In the genomic region with DNA sequence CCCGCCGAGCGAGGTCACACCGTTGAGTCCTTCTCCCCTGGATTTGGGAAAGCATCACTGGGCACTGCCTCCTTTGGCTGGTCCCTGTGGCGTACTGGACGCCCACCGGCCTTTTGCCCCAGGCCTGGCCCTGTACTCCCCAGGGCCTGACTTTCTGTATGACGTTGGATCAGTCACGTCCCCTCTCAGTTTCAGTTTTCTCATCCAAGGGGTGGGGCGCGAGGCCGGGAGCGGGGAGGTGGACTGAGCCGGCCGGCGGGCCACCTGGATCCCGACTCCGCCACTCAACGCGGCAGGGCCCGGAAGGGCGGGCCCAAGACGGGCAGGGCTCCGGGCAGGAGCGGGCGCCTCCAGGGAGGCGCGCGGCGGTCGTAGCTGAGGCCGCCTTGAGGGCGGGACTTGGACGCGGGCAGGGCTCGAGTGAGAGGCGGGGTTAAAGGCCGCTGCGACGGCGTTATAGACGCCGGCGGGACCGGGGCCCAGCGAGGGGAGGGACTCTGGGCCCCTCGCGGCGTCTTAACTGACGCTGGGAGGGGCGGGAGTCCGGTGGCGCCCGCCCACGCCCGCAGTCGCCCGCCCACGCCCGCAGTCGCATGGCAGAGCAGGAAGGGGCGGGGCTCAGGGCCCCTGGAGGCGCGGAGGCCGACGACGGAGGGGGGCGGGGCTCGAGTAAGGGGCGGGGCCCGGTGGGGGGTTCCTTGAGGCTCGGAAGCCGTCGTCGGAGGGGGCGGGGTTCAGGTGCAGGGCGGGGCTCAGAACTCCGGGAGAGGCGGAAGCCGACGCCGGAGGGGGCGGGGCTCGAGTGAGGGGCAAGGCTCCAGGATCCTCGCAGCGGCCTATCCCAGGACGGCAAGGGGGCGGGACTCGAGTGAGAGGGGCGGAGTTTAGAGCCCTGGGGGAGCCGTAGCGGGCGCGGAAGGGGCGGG, we compare ENCODE assay signal across 1 cellular context.
TF ChIP-seq lines count a peak whose summit lies in the region.

No MANE protein-coding gene starts in this region.

TF ChIP-seq in GM12878, 131 proteins besides CTCF, POLR2A, EP300 and RAD21 (continued from another document and continues in another):
- TF ChIP-seq, protein P1, sequence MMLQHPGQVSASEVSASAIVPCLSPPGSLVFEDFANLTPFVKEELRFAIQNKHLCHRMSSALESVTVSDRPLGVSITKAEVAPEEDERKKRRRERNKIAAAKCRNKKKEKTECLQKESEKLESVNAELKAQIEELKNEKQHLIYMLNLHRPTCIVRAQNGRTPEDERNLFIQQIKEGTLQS (IDR thresholded peaks at IDR 0.05; ENCODE audit: borderline replicate concordance, extremely low read depth, low read depth, low read length): no peak
- TF ChIP-seq ZSCAN29 (IDR thresholded peaks at IDR 0.05) (no peak), MEF2A (IDR thresholded peaks at IDR 0.05; ENCODE audit: insufficient read depth, low read depth, low read length) (no peak), YBX1 (IDR thresholded peaks at IDR 0.05) (no peak), IRF4 (IDR thresholded peaks at IDR 0.05; ENCODE audit: low read depth, low read length) (no peak), KAT2A (conservative IDR thresholded peaks at IDR 0.05; ENCODE audit: control insufficient read depth, low read depth, low read length) (no peak), CBFB (IDR thresholded peaks at IDR 0.05; ENCODE audit: low read depth) (no peak), EZH2 (IDR thresholded peaks at IDR 0.05; ENCODE audit: borderline replicate concordance, control insufficient read depth, low read depth, low read length) (no peak), WRNIP1 (IDR thresholded peaks at IDR 0.05; ENCODE audit: borderline replicate concordance, low read depth, low read length) (no peak), RCOR1 (conservative IDR thresholded peaks at IDR 0.05; ENCODE audit: low read depth, low read length) (no peak), NFYA (IDR thresholded peaks at IDR 0.05; ENCODE audit: borderline replicate concordance, low read depth, low read length) (no peak), BCL11A (IDR thresholded peaks at IDR 0.05; ENCODE audit: low read depth, low read length) (no peak), RBBP5 (conservative IDR thresholded peaks at IDR 0.05) (no peak), RB1 (IDR thresholded peaks at IDR 0.05; ENCODE audit: borderline replicate concordance) (0 out of 2 replicates have a peak, but pooled peaks have one; percentile 51), ZBED1 (IDR thresholded peaks at IDR 0.05; ENCODE audit: borderline replicate concordance) (no peak), PAX5 (IDR thresholded peaks at IDR 0.05; ENCODE audit: borderline replicate concordance, low read depth, low read length) (0 out of 2 replicates have a peak, but pooled peaks have one; percentile 6), GABPA (IDR thresholded peaks at IDR 0.05; ENCODE audit: low read depth) (no peak), HDAC2 (IDR thresholded peaks at IDR 0.05) (no peak), HCFC1 (IDR thresholded peaks at IDR 0.05; ENCODE audit: low read length) (no peak; the same call in 1 of the 2 replicates), CBX3 (IDR thresholded peaks at IDR 0.05; ENCODE audit: borderline replicate concordance, low read depth) (no peak), RFX5 (IDR thresholded peaks at IDR 0.05; ENCODE audit: low read depth, low read length) (no peak), SMAD5 (IDR thresholded peaks at IDR 0.05; ENCODE audit: low read depth) (0 out of 2 replicates have a peak, but pooled peaks have one; percentile 41), NR2C2 (IDR thresholded peaks at IDR 0.05; ENCODE audit: borderline replicate concordance, control insufficient read depth, insufficient read length, low read depth) (no peak), STAT1 (conservative IDR thresholded peaks at IDR 0.05) (no peak), HDGF (IDR thresholded peaks at IDR 0.05) (0 out of 2 replicates have a peak, but pooled peaks have one; percentile 42), SREBF2 (IDR thresholded peaks at IDR 0.05; ENCODE audit: low read length) (no peak), SUPT20H (IDR thresholded peaks at IDR 0.05; ENCODE audit: borderline replicate concordance, control insufficient read depth, low read depth, low read length) (no peak), CHD1 (IDR thresholded peaks at IDR 0.05; ENCODE audit: low read depth, low read length) (no peak), PAX8 (IDR thresholded peaks at IDR 0.05) (no peak), SMC3 (IDR thresholded peaks at IDR 0.05; ENCODE audit: borderline replicate concordance, low read length) (no peak), ZNF274 (IDR thresholded peaks at IDR 0.05; ENCODE audit: insufficient read depth, insufficient read length) (no peak)
- TF ChIP-seq, protein P2, sequence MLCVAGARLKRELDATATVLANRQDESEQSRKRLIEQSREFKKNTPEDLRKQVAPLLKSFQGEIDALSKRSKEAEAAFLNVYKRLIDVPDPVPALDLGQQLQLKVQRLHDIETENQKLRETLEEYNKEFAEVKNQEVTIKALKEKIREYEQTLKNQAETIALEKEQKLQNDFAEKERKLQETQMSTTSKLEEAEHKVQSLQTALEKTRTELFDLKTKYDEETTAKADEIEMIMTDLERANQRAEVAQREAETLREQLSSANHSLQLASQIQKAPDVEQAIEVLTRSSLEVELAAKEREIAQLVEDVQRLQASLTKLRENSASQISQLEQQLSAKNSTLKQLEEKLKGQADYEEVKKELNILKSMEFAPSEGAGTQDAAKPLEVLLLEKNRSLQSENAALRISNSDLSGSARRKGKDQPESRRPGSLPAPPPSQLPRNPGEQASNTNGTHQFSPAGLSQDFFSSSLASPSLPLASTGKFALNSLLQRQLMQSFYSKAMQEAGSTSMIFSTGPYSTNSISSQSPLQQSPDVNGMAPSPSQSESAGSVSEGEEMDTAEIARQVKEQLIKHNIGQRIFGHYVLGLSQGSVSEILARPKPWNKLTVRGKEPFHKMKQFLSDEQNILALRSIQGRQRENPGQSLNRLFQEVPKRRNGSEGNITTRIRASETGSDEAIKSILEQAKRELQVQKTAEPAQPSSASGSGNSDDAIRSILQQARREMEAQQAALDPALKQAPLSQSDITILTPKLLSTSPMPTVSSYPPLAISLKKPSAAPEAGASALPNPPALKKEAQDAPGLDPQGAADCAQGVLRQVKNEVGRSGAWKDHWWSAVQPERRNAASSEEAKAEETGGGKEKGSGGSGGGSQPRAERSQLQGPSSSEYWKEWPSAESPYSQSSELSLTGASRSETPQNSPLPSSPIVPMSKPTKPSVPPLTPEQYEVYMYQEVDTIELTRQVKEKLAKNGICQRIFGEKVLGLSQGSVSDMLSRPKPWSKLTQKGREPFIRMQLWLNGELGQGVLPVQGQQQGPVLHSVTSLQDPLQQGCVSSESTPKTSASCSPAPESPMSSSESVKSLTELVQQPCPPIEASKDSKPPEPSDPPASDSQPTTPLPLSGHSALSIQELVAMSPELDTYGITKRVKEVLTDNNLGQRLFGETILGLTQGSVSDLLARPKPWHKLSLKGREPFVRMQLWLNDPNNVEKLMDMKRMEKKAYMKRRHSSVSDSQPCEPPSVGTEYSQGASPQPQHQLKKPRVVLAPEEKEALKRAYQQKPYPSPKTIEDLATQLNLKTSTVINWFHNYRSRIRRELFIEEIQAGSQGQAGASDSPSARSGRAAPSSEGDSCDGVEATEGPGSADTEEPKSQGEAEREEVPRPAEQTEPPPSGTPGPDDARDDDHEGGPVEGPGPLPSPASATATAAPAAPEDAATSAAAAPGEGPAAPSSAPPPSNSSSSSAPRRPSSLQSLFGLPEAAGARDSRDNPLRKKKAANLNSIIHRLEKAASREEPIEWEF (IDR thresholded peaks at IDR 0.05; ENCODE audit: insufficient replicate concordance, low read depth, low read length): no peak
- TF ChIP-seq, protein P3, sequence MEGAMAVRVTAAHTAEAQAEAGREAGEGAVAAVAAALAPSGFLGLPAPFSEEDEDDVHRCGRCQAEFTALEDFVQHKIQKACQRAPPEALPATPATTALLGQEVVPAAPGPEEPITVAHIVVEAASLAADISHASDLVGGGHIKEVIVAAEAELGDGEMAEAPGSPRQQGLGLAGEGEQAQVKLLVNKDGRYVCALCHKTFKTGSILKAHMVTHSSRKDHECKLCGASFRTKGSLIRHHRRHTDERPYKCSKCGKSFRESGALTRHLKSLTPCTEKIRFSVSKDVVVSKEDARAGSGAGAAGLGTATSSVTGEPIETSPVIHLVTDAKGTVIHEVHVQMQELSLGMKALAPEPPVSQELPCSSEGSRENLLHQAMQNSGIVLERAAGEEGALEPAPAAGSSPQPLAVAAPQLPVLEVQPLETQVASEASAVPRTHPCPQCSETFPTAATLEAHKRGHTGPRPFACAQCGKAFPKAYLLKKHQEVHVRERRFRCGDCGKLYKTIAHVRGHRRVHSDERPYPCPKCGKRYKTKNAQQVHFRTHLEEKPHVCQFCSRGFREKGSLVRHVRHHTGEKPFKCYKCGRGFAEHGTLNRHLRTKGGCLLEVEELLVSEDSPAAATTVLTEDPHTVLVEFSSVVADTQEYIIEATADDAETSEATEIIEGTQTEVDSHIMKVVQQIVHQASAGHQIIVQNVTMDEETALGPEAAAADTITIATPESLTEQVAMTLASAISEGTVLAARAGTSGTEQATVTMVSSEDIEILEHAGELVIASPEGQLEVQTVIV (IDR thresholded peaks at IDR 0.05; ENCODE audit: borderline replicate concordance, partially characterized antibody): no peak
- TF ChIP-seq, protein P4, sequence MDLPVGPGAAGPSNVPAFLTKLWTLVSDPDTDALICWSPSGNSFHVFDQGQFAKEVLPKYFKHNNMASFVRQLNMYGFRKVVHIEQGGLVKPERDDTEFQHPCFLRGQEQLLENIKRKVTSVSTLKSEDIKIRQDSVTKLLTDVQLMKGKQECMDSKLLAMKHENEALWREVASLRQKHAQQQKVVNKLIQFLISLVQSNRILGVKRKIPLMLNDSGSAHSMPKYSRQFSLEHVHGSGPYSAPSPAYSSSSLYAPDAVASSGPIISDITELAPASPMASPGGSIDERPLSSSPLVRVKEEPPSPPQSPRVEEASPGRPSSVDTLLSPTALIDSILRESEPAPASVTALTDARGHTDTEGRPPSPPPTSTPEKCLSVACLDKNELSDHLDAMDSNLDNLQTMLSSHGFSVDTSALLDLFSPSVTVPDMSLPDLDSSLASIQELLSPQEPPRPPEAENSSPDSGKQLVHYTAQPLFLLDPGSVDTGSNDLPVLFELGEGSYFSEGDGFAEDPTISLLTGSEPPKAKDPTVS (IDR thresholded peaks at IDR 0.05; ENCODE audit: low read depth, low read length): no peak
- TF ChIP-seq, protein P5, sequence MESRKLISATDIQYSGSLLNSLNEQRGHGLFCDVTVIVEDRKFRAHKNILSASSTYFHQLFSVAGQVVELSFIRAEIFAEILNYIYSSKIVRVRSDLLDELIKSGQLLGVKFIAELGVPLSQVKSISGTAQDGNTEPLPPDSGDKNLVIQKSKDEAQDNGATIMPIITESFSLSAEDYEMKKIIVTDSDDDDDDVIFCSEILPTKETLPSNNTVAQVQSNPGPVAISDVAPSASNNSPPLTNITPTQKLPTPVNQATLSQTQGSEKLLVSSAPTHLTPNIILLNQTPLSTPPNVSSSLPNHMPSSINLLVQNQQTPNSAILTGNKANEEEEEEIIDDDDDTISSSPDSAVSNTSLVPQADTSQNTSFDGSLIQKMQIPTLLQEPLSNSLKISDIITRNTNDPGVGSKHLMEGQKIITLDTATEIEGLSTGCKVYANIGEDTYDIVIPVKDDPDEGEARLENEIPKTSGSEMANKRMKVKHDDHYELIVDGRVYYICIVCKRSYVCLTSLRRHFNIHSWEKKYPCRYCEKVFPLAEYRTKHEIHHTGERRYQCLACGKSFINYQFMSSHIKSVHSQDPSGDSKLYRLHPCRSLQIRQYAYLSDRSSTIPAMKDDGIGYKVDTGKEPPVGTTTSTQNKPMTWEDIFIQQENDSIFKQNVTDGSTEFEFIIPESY (IDR thresholded peaks at IDR 0.05): no peak
- TF ChIP-seq, protein P6, sequence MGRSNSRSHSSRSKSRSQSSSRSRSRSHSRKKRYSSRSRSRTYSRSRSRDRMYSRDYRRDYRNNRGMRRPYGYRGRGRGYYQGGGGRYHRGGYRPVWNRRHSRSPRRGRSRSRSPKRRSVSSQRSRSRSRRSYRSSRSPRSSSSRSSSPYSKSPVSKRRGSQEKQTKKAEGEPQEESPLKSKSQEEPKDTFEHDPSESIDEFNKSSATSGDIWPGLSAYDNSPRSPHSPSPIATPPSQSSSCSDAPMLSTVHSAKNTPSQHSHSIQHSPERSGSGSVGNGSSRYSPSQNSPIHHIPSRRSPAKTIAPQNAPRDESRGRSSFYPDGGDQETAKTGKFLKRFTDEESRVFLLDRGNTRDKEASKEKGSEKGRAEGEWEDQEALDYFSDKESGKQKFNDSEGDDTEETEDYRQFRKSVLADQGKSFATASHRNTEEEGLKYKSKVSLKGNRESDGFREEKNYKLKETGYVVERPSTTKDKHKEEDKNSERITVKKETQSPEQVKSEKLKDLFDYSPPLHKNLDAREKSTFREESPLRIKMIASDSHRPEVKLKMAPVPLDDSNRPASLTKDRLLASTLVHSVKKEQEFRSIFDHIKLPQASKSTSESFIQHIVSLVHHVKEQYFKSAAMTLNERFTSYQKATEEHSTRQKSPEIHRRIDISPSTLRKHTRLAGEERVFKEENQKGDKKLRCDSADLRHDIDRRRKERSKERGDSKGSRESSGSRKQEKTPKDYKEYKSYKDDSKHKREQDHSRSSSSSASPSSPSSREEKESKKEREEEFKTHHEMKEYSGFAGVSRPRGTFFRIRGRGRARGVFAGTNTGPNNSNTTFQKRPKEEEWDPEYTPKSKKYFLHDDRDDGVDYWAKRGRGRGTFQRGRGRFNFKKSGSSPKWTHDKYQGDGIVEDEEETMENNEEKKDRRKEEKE (IDR thresholded peaks at IDR 0.05): no peak; the same call in 1 of the 2 replicates
- TF ChIP-seq, protein P7, sequence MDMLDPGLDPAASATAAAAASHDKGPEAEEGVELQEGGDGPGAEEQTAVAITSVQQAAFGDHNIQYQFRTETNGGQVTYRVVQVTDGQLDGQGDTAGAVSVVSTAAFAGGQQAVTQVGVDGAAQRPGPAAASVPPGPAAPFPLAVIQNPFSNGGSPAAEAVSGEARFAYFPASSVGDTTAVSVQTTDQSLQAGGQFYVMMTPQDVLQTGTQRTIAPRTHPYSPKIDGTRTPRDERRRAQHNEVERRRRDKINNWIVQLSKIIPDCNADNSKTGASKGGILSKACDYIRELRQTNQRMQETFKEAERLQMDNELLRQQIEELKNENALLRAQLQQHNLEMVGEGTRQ (IDR thresholded peaks at IDR 0.05; ENCODE audit: borderline replicate concordance, low read depth, low read length): no peak
- TF ChIP-seq, protein P8, sequence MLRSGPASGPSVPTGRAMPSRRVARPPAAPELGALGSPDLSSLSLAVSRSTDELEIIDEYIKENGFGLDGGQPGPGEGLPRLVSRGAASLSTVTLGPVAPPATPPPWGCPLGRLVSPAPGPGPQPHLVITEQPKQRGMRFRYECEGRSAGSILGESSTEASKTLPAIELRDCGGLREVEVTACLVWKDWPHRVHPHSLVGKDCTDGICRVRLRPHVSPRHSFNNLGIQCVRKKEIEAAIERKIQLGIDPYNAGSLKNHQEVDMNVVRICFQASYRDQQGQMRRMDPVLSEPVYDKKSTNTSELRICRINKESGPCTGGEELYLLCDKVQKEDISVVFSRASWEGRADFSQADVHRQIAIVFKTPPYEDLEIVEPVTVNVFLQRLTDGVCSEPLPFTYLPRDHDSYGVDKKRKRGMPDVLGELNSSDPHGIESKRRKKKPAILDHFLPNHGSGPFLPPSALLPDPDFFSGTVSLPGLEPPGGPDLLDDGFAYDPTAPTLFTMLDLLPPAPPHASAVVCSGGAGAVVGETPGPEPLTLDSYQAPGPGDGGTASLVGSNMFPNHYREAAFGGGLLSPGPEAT (IDR thresholded peaks at IDR 0.05; ENCODE audit: low read depth): no peak
